In genomic region chr15:78108300-78109084, GRCh38 we compare ENCODE assay signal across 8 cellular contexts. TPM values are rescaled to one million over a fixed set of nuclear protein-coding genes. Genes with fewer than 3 reads are reported as not detected.
DNase-seq lines count a peak whose midpoint lies in the region; ATAC-seq, FAIRE-seq and TF ChIP-seq lines count a peak whose summit lies in the region.

No MANE protein-coding gene starts in this region.

- peak; percentile 84 for DNase-seq in CMK (ENCODE audit: low read depth)
- DNase-seq in H7, result peak; percentile 94
- DNase-seq in NCI-H446 (lab: John Stamatoyannopoulos, UW), result peak; percentile 45 to 78
- DNase-seq in activated CD4-positive, CD25-positive, alpha-beta regulatory T cell treated with anti-CD3 and anti-CD28 coated beads, Interleukin-2, amount 50 U/mL, for 16 hours (ENCODE audit: low read depth, low spot score), result peak; percentile 78
- DNase-seq in bronchial epithelial cell (ENCODE audit: low read depth), result peak; percentile 67
- DNase-seq in kidney, result peak; percentile 92
- DNase-seq in stimulated activated CD4-positive, alpha-beta T cell treated with anti-CD3 and anti-CD28 coated beads, Interleukin-1b, Interleukin-23, amount 100 ng/mL, for 4 hours (ENCODE audit: low read depth in 2 of 2), result peak; percentile 74 to 76

- TF ChIP-seq CTCF in bronchial epithelial cell (IDR thresholded peaks at IDR 0.05; ENCODE audit: insufficient read depth, low read length, severe bottlenecking) (peak; percentile 91), kidney (IDR thresholded peaks at IDR 0.05; ENCODE audit: borderline replicate concordance, extremely low read depth, insufficient read depth) (peak; percentile 92)

- peaks cover 2% of the 10 kb centered on the region for H3K36me3 ChIP-seq in H7 (replicated peaks; ENCODE audit: control insufficient read depth, insufficient read depth, low read length)
- H3K36me3 ChIP-seq in bronchial epithelial cell (ENCODE audit: control insufficient read depth, insufficient read depth, low read length), result no peaks in the 10 kb centered on the region
- no peaks in the 10 kb centered on the region for H3K36me3 ChIP-seq in kidney (ENCODE audit: control insufficient read depth in 1 of 2, insufficient read depth in 2 of 2, low read length in 2 of 2)

- no peak for ATAC-seq in HG02973 (IDR thresholded peaks at IDR 0.05; ENCODE audit: unreplicated experiment)

- H3K9ac ChIP-seq in kidney (ENCODE audit: low read length in 2 of 2), result no peak overlapping the region

- no peak overlapping the region for H3K4me3 ChIP-seq in H7 (ENCODE audit: insufficient read depth, low read depth, low read length)
- H3K4me3 ChIP-seq in bronchial epithelial cell (ENCODE audit: low read depth, low read length), result no peak overlapping the region
- H3K4me3 ChIP-seq in kidney (ENCODE audit: low read length in 2 of 2), result no peak overlapping the region

- H3K27ac ChIP-seq in kidney (ENCODE audit: low read depth in 2 of 2, low read length in 2 of 2), result no peak overlapping the region

- peaks cover 0 to 4% of the 10 kb centered on the region in 2 donors for H3K4me1 ChIP-seq in kidney (ENCODE audit: control insufficient read depth in 1 of 2, insufficient read depth in 1 of 2, low read depth in 1 of 2, low read length in 2 of 2)

- intact Hi-C loops in kidney (cut with DNase I), result loop anchor here (5.0 kb wide), 1 partner anchor 141 kb away; no protein-coding TSS in a partner anchor

- H3K27me3 ChIP-seq in H7 (ENCODE audit: control insufficient read depth, insufficient read depth, low read length) (no peaks in the 10 kb centered on the region), bronchial epithelial cell (ENCODE audit: control insufficient read depth, insufficient read depth, low read length) (no peaks in the 10 kb centered on the region)

- no peaks in the 10 kb centered on the region for H3K9me3 ChIP-seq in kidney (ENCODE audit: control insufficient read depth in 1 of 2, low read length in 2 of 2)

- no peak for FAIRE-seq in bronchial epithelial cell (lab: Jason Lieb, UNC)
- FAIRE-seq in kidney (lab: Jason Lieb, UNC), result no peak

RNA-seq across cellular contexts. Expression of gene SH2D7, which starts 16.1 kb away (rescaled TPM):
- not detected in 2 replicates for total RNA-seq in H7 (2014; rRNA removed; shearing (Covaris generic))
- total RNA-seq in bronchial epithelial cell (not detected in 2 replicates), kidney (not detected)
- not detected for polyA plus RNA-seq in kidney (ENCODE audit: insufficient read depth, low read depth, low replicate concordance)

RNA-seq across cellular contexts. Expression of gene CIB2, which starts 22.8 kb away (rescaled TPM):
- 56.7 and 64.5 TPM in 2 replicates for total RNA-seq in H7 (2014; rRNA removed; shearing (Covaris generic))
- total RNA-seq in bronchial epithelial cell (1.8 and 8.6 TPM in 2 replicates), kidney (13.7 TPM)
- 29.9 TPM for polyA plus RNA-seq in kidney (ENCODE audit: insufficient read depth, low read depth, low replicate concordance)

RNA-seq across cellular contexts. Expression of gene TBC1D2B, which starts 31.0 kb away (rescaled TPM):
- 9.9 and 15.7 TPM in 2 replicates for total RNA-seq in H7 (2014; rRNA removed; shearing (Covaris generic))
- 13.7 and 15.4 TPM in 2 replicates for total RNA-seq in bronchial epithelial cell
- total RNA-seq in kidney, result 41.6 TPM
- polyA plus RNA-seq in kidney (ENCODE audit: insufficient read depth, low read depth, low replicate concordance), result 8.5 TPM

RNA-seq across cellular contexts. Expression of gene IDH3A, which starts 40.7 kb away (rescaled TPM):
- total RNA-seq in H7 (2014; rRNA removed; shearing (Covaris generic)), result 27.4 and 30.4 TPM in 2 replicates
- 27.9 and 30.8 TPM in 2 replicates for total RNA-seq in bronchial epithelial cell
- total RNA-seq in kidney, result 97.2 TPM
- 67.5 TPM for polyA plus RNA-seq in kidney (ENCODE audit: insufficient read depth, low read depth, low replicate concordance)
